Comparison of ENCODE assay signal across 9 cellular contexts in the genomic region with DNA sequence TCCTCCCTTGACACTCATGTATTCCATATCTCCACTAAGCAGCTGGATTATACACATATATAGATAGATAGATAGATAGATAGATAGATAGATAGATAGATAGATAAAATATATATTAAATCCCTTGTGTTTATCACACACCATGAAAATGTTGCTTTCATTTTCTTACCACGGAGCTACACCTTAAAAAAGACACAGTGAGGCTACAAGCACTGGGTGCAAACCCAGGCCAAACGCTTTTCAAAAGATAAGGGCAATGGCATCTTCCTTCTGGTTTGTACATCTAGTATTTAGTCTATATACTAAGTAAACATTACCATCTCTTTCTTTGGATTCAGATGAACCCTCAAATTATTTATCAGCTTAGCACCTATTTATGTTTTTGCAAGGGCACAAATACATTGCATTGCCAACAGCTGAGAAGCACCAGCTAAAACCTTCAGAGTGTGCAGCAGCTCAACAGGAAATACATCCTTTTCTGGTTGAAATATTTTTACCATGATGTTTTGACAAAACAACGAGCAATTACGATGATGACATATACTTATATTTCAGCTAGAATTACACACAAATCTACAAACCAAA.
A peak's percentile ranks its signal among the peaks of the same experiment; 100 is the strongest.
DNase-seq lines count a peak whose midpoint lies in the region; ATAC-seq, FAIRE-seq and TF ChIP-seq lines count a peak whose summit lies in the region.
"Had no signal": no experiment of that assay in that cellular context is flagged by ENCODE, and none has a peak within 500 bp of the region (broad histone marks: within the 10 kb centered on the region; RNA-seq: fewer than 3 reads in every experiment).

No MANE protein-coding gene starts in this region.

- H3K27ac ChIP-seq in CD8-positive, alpha-beta T cell (ENCODE audit: low read depth, low read length): peak overlapping the region; percentile 92
- no peak overlapping the region for H3K27ac ChIP-seq in astrocyte (ENCODE audit: low read depth, low read length)

- no peaks in the 10 kb centered on the region for H3K27me3 Mint-ChIP-seq in CD8-positive, alpha-beta T cell (ENCODE audit: low read depth)
- H3K27me3 Mint-ChIP-seq in astrocyte (ENCODE audit: low read depth, unreplicated experiment) (no peaks in the 10 kb centered on the region), type B pancreatic cell (no peaks in the 10 kb centered on the region)

- H3K36me3 Mint-ChIP-seq in CD8-positive, alpha-beta T cell: peaks cover 46% of the 10 kb centered on the region
- H3K36me3 Mint-ChIP-seq in astrocyte (ENCODE audit: low read depth, unreplicated experiment) (peaks cover 9% of the 10 kb centered on the region), type B pancreatic cell (peaks cover 9% of the 10 kb centered on the region)

- H3K4me3 Mint-ChIP-seq in CD8-positive, alpha-beta T cell: peak overlapping the region; percentile 91
- H3K4me3 Mint-ChIP-seq in astrocyte (ENCODE audit: unreplicated experiment) (no peak overlapping the region), type B pancreatic cell (no peak overlapping the region)

- H3K36me3 ChIP-seq in CD8-positive, alpha-beta T cell (ENCODE audit: insufficient read depth, low read length): peaks cover 6% of the 10 kb centered on the region
- peaks cover 12% of the 10 kb centered on the region for H3K36me3 ChIP-seq in astrocyte (ENCODE audit: insufficient read depth, low read length)

- H3K79me2 ChIP-seq in astrocyte (ENCODE audit: insufficient read depth, low read length): no peaks in the 10 kb centered on the region

- ATAC-seq in CD8-positive, alpha-beta T cell: peak; percentile 71
- ATAC-seq in GM19397 (IDR thresholded peaks at IDR 0.05; ENCODE audit: unreplicated experiment): peak; percentile 45
- peak; percentile 59 for ATAC-seq in HG03139 (IDR thresholded peaks at IDR 0.05; ENCODE audit: unreplicated experiment)
- no peak for ATAC-seq in Right ventricle myocardium inferior

- peaks cover 73% of the 10 kb centered on the region for H3K4me1 Mint-ChIP-seq in CD8-positive, alpha-beta T cell (ENCODE audit: low read depth)
- no peaks in the 10 kb centered on the region for H3K4me1 Mint-ChIP-seq in astrocyte (ENCODE audit: low read depth, unreplicated experiment)
- no peaks in the 10 kb centered on the region for H3K4me1 Mint-ChIP-seq in type B pancreatic cell (ENCODE audit: unreplicated experiment)

- no peak overlapping the region for H2AFZ ChIP-seq in astrocyte (ENCODE audit: low read depth, low read length)

- no peak for TF ChIP-seq CTCF in CD8-positive, alpha-beta T cell (IDR thresholded peaks at IDR 0.05)
- TF ChIP-seq CTCF in astrocyte (IDR thresholded peaks at IDR 0.05; ENCODE audit: insufficient read depth, low read depth, low read length) (no peak), type B pancreatic cell (conservative IDR thresholded peaks at IDR 0.05) (no peak)

- no peaks in the 10 kb centered on the region for H4K20me1 ChIP-seq in astrocyte (ENCODE audit: insufficient read depth, low read length)

- POLR2A ChIA-PET in CD8-positive, alpha-beta T cell (lab: Charles Lee): interaction anchor here (1.0 to 3.4 kb wide), 19 partner anchors 8 to 795 kb away, joined by 3 to 23 read pairs (median 5); a partner anchor contains a TSS

- intact Hi-C loops in CD8-positive, alpha-beta T cell (cut with DNase I, micrococcal nuclease): loop anchor here (2.0 to 10.0 kb wide), 8 partner anchors 22 to 810 kb away; a partner anchor contains a TSS
- intact Hi-C loops in Right ventricle myocardium inferior (cut with DNase I): no loop called here

- H3K4me3 ChIP-seq in CD8-positive, alpha-beta T cell (ENCODE audit: low read depth, low read length): peak overlapping the region; percentile 51
- no peak overlapping the region for H3K4me3 ChIP-seq in astrocyte (ENCODE audit: insufficient read depth, low read depth, low read length)

- H3K9me3 Mint-ChIP-seq in CD8-positive, alpha-beta T cell: no peaks in the 10 kb centered on the region
- H3K9me3 Mint-ChIP-seq in astrocyte (ENCODE audit: unreplicated experiment) (no peaks in the 10 kb centered on the region), type B pancreatic cell (no peaks in the 10 kb centered on the region)

- peaks cover 48% of the 10 kb centered on the region for H3K4me1 ChIP-seq in CD8-positive, alpha-beta T cell (ENCODE audit: insufficient read depth, low read length)
- H3K4me1 ChIP-seq in astrocyte (ENCODE audit: insufficient read depth, low read length): no peaks in the 10 kb centered on the region

- CTCF ChIA-PET in CD8-positive, alpha-beta T cell (lab: Charles Lee): interaction anchor here (0.7 to 1.8 kb wide), 5 partner anchors 9 to 49 kb away, joined by 3 to 5 read pairs (median 3); no protein-coding TSS in a partner anchor

- H3K27ac Mint-ChIP-seq in CD8-positive, alpha-beta T cell: peak overlapping the region; percentile 99
- H3K27ac Mint-ChIP-seq in astrocyte (ENCODE audit: unreplicated experiment) (no peak overlapping the region), type B pancreatic cell (no peak overlapping the region)

- no peaks in the 10 kb centered on the region for H3K9me3 ChIP-seq in CD8-positive, alpha-beta T cell (ENCODE audit: low read length)
- no peaks in the 10 kb centered on the region for H3K9me3 ChIP-seq in astrocyte (ENCODE audit: insufficient read depth, low read depth, low read length)

- peak in 2 of 7 experiments; percentile 15 to 35 for DNase-seq in CD8-positive, alpha-beta T cell
- no peak for DNase-seq in astrocyte (ENCODE audit: low read depth)
- no peak for DNase-seq in SIG-M5 treated with dmso at 0.1 percent for 504 hours (lab: John Stamatoyannopoulos, UW; ENCODE audit: unreplicated experiment)
- DNase-seq in cerebellar cortex (ENCODE audit: low spot score): no peak
- DNase-seq in Right ventricle myocardium inferior (ENCODE audit: missing footprints): no peak
- no peak for DNase-seq in type B pancreatic cell (ENCODE audit: extremely low spot score, unreplicated experiment)
- DNase-seq: DMS 273 treated with DMSO at 0.1 percent for 48 hours had no signal

- no peak overlapping the region for H3K4me2 ChIP-seq in astrocyte (ENCODE audit: low read length)

- no peak overlapping the region for H3K9ac ChIP-seq in astrocyte (ENCODE audit: low read length)

- peak; percentile 23 for FAIRE-seq in astrocyte (lab: Jason Lieb, UNC)

- no peaks in the 10 kb centered on the region for H3K27me3 ChIP-seq in CD8-positive, alpha-beta T cell (ENCODE audit: insufficient read depth, low read length)
- no peaks in the 10 kb centered on the region for H3K27me3 ChIP-seq in astrocyte (ENCODE audit: insufficient read depth, low read length)
